Comparison of ENCODE assay signal across 8 cellular contexts in genomic region chr3:36763850-36764703, GRCh38. TPM values are rescaled to one million over a fixed set of nuclear protein-coding genes. Genes with fewer than 3 reads are reported as not detected.
DNase-seq lines count a peak whose midpoint lies in the region; ATAC-seq, FAIRE-seq and TF ChIP-seq lines count a peak whose summit lies in the region.

DCLK3 (minus strand) TSS chr3:36764553; CDS start chr3:36764263, 290 bp downstream.

- no peak for TF ChIP-seq CTCF in endothelial cell of umbilical vein (IDR thresholded peaks at IDR 0.05; ENCODE audit: extremely low read depth in 1 of 2, insufficient read depth in 1 of 2, low read depth in 1 of 2, low read length in 2 of 2)

- H3K79me2 ChIP-seq in endothelial cell of umbilical vein (ENCODE audit: control insufficient read depth, insufficient read depth, low read length) = no peaks in the 10 kb centered on the region

- H3K27ac ChIP-seq in endothelial cell of umbilical vein (ENCODE audit: insufficient read depth, low read depth, low read length) = no peak within 1 kb of the TSS

- no peaks in the 10 kb centered on the region for H3K36me3 ChIP-seq in endothelial cell of umbilical vein (ENCODE audit: control insufficient read depth in 2 of 2, extremely low read depth in 1 of 2, insufficient read depth in 2 of 2, low read length in 2 of 2)

- ATAC-seq in GM19351 (IDR thresholded peaks at IDR 0.05; ENCODE audit: unreplicated experiment) (no peak), GM21367 (IDR thresholded peaks at IDR 0.05; ENCODE audit: unreplicated experiment) (no peak)

- dilution Hi-C loops in endothelial cell of umbilical vein (cut with MboI; ENCODE audit: extremely low pct_ligation_motif_present, low sequenced_read_pairs) = no loop called here

- DNase-seq in CD1c-positive myeloid dendritic cell (ENCODE audit: extremely low spot score) = peak; percentile 42
- peak; percentile 29 for DNase-seq in Jurkat, Clone E6-1 (ENCODE audit: low read depth, low spot score)
- no peak for DNase-seq in endothelial cell of umbilical vein (ENCODE audit: low read depth, low spot score)
- DNase-seq in occipital lobe (lab: John Stamatoyannopoulos, UW) = peak; percentile 19
- no peak for DNase-seq in activated CD4-positive, CD25-positive, alpha-beta regulatory T cell treated with anti-CD3 and anti-CD28 coated beads, Interleukin-2, amount 50 U/mL, for 72 hours
- DNase-seq in NK-92 treated with Interleukin-12 subunit alpha and Interleukin-12 subunit beta, amount 100 ng/mL, for 24 hours (lab: John Stamatoyannopoulos, UW) = no peak

- H3K27me3 ChIP-seq in endothelial cell of umbilical vein (ENCODE audit: control insufficient read depth in 2 of 2, insufficient read depth in 2 of 2, low read length in 2 of 2) = peaks cover 22 to 33% of the 10 kb centered on the region in 2 experiments

- CTCF ChIA-PET in endothelial cell of umbilical vein (lab: Charles Lee) = no interaction called here

- no peaks in the 10 kb centered on the region for H4K20me1 ChIP-seq in endothelial cell of umbilical vein (replicated peaks; ENCODE audit: control insufficient read depth, extremely low read depth, insufficient read depth, low read length)

- no peak within 1 kb of the TSS for H2AFZ ChIP-seq in endothelial cell of umbilical vein (ENCODE audit: low read depth, low read length)

- H3K4me3 ChIP-seq in Jurkat, Clone E6-1 (ENCODE audit: low read length) = peak within 1 kb of the TSS; percentile 49
- no peak within 1 kb of the TSS for H3K4me3 ChIP-seq in endothelial cell of umbilical vein (replicated peaks in 1 of 3; ENCODE audit: insufficient read depth in 1 of 3, low read depth in 1 of 3, low read length in 3 of 3)

- no peak for TF ChIP-seq POLR2A in endothelial cell of umbilical vein (IDR thresholded peaks at IDR 0.05; ENCODE audit: low read depth, low read length)

- no peak within 1 kb of the TSS for H3K9ac ChIP-seq in endothelial cell of umbilical vein (replicated peaks; ENCODE audit: extremely low read depth, insufficient read depth, low read length)

- H3K4me1 ChIP-seq in endothelial cell of umbilical vein (ENCODE audit: control insufficient read depth, extremely low read depth, insufficient read depth, low read length) = no peaks in the 10 kb centered on the region

- FAIRE-seq in endothelial cell of umbilical vein (lab: Jason Lieb, UNC) = no peak

- POLR2A ChIA-PET in endothelial cell of umbilical vein (lab: Charles Lee) = no interaction called here

- BruUV-seq in endothelial cell of umbilical vein (replicated peaks; lab: Mats Ljungman, UMichigan) = no TSS peak

- H3K4me2 ChIP-seq in endothelial cell of umbilical vein (ENCODE audit: insufficient read depth, low read length) = no peak within 1 kb of the TSS

- no peaks in the 10 kb centered on the region for H3K9me3 ChIP-seq in endothelial cell of umbilical vein (replicated peaks; ENCODE audit: control insufficient read depth, insufficient read depth, low read length)

- H3K9me1 ChIP-seq in endothelial cell of umbilical vein (replicated peaks; ENCODE audit: control insufficient read depth, extremely low read depth, insufficient read depth, low read length) = no peaks in the 10 kb centered on the region

- intact Hi-C loops in endothelial cell of umbilical vein (cut with micrococcal nuclease) = no loop called here

TF ChIP-seq in endothelial cell of umbilical vein, 7 proteins besides CTCF, POLR2A, EP300 and RAD21:
- TF ChIP-seq FOS (IDR thresholded peaks at IDR 0.05; ENCODE audit: borderline replicate concordance, insufficient read depth, low read length) (no peak), EZH2 (IDR thresholded peaks at IDR 0.05; ENCODE audit: borderline replicate concordance, low read depth, low read length, severe bottlenecking) (peak; percentile 76)

RNA-seq across cellular contexts. Expression of gene DCLK3, which starts in this region (rescaled TPM):
- 1.1 TPM for polyA plus RNA-seq in Jurkat, Clone E6-1 (2012; ENCODE audit: insufficient read depth, insufficient read length)
- total RNA-seq in endothelial cell of umbilical vein (not detected in 2 replicates), occipital lobe (11.2 TPM)
- not detected in 2 replicates for polyA plus RNA-seq in endothelial cell of umbilical vein
- polyA plus RNA-seq in endothelial cell of umbilical vein (2011; cell fraction: cytosol; rRNA removed) = not detected in 2 replicates
- polyA plus RNA-seq in endothelial cell of umbilical vein (2011; cell fraction: nucleus; rRNA removed) = not detected in 2 replicates
- polyA plus RNA-seq in endothelial cell of umbilical vein (2012) = not detected in 2 replicates
- polyA minus RNA-seq in endothelial cell of umbilical vein = not detected in 2 replicates
- polyA minus RNA-seq in endothelial cell of umbilical vein (2011; cell fraction: cytosol; rRNA and poly(A)+ RNA removed) = not detected
- not detected in 2 replicates for polyA minus RNA-seq in endothelial cell of umbilical vein (2011; cell fraction: nucleus; rRNA and poly(A)+ RNA removed)

Comparison
In these comparisons a context has a peak if more than half of its experiments do, and no peak if none do; other contexts are left out.
1. RNA of gene DCLK3 (total RNA-seq): 11.2 TPM in occipital lobe (single experiment); not detected in endothelial cell of umbilical vein; every median in the first group is over 10 times any median in the second.
2. DNase-seq: peak in CD1c-positive myeloid dendritic cell (single experiment), Jurkat, Clone E6-1 (single experiment) and occipital lobe (single experiment); none in endothelial cell of umbilical vein (single experiment), activated CD4-positive, CD25-positive, alpha-beta regulatory T cell treated with anti-CD3 and anti-CD28 coated beads, Interleukin-2, amount 50 U/mL, for 72 hours (single experiment) and NK-92 treated with Interleukin-12 subunit alpha and Interleukin-12 subunit beta, amount 100 ng/mL, for 24 hours (single experiment).